Comparison of ENCODE assay signal across 29 cellular contexts in the genomic region with DNA sequence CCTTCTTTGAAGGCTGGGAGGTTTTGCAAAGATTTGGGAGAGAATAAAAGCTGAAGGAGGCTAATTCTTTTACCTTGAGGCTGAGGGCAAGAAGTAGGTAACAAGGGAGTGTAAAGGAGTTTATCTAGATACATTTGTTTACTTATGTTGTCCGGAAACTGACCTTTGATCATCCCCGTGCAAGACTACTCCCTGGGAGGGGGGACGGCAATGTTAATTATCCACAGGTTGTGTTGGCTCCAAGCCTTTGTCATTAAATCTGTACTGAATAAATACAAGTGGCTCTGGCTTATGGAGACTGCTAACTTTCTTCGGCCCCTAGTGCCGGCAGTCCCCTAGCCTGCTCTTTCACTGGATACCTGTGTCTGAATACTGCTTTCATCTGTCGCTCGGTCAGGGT.
DNase-seq lines count a peak whose midpoint lies in the region; ATAC-seq, FAIRE-seq and TF ChIP-seq lines count a peak whose summit lies in the region.
"Had no signal": no experiment of that assay in that cellular context is flagged by ENCODE, and none has a peak within 500 bp of the region (broad histone marks: within the 10 kb centered on the region; RNA-seq: fewer than 3 reads in every experiment).

No MANE protein-coding gene starts in this region.

- H3K27ac Mint-ChIP-seq in Caco-2 (ENCODE audit: unreplicated experiment), result peak overlapping the region; percentile 25
- H3K27ac Mint-ChIP-seq in progenitor cell of endocrine pancreas, result peak overlapping the region; percentile 42
- H3K27ac Mint-ChIP-seq: CD4-positive, CD25-positive, alpha-beta regulatory T cell; H9 had no signal

- WGBS in HepG2 (ENCODE audit: low lambda C conversion rate), result 32% methylated on average over 7 of the region's 7 CpGs

- H3K9ac ChIP-seq in Karpas-422 (ENCODE audit: low read length) (no peak overlapping the region), HepG2 (ENCODE audit: insufficient read depth, low read depth, low read length) (no peak overlapping the region)
- H3K9ac ChIP-seq: BLaER1, GM23248 had no signal

- H3K36me3 ChIP-seq in Caco-2 (ENCODE audit: control insufficient read depth, insufficient read depth, low read length) (no peaks in the 10 kb centered on the region; the same call in 1 of the 2 replicates), Karpas-422 (ENCODE audit: insufficient read depth, low read length) (peaks cover 4% of the 10 kb centered on the region; the same call in 1 of the 2 replicates), HepG2 (replicated peaks in 1 of 2; ENCODE audit: control insufficient read depth in 1 of 2, insufficient read depth in 2 of 2, low read length in 2 of 2) (no peaks in the 10 kb centered on the region)
- H3K36me3 ChIP-seq: BLaER1, SJCRH30 had no signal

- H3K9me2 ChIP-seq in Karpas-422 (replicated peaks; ENCODE audit: insufficient read depth, low read length), result no peaks in the 10 kb centered on the region

- POLR2A ChIA-PET in Caco-2 (lab: Charles Lee) (no interaction called here), HepG2 (lab: Yijun Ruan, JAX) (no interaction called here)

- TF ChIP-seq EP300 in HepG2 (IDR thresholded peaks at IDR 0.05; ENCODE audit: low read depth in 2 of 2, low read length in 2 of 2), result no peak
- no peak for TF ChIP-seq EP300 in HepG2 (CRISPR knock-in tag; IDR thresholded peaks at IDR 0.05; ENCODE audit: borderline replicate concordance)

- TF ChIP-seq CTCF in Caco-2 (IDR thresholded peaks at IDR 0.05; ENCODE audit: insufficient read depth in 1 of 2, low read depth in 1 of 2, low read length in 1 of 2, severe bottlenecking in 1 of 2, unreplicated experiment in 1 of 2) (no peak), HepG2 (CRISPR knock-in tag; IDR thresholded peaks at IDR 0.05) (no peak), progenitor cell of endocrine pancreas (IDR thresholded peaks at IDR 0.05; ENCODE audit: unreplicated experiment) (no peak)

- TF ChIP-seq RAD21 in HepG2 (CRISPR knock-in tag; IDR thresholded peaks at IDR 0.05), result no peak

- CTCF ChIA-PET in Caco-2 (lab: Charles Lee), result no interaction called here
- CTCF ChIA-PET in HepG2 (lab: Yijun Ruan, JAX; ENCODE audit: low intra/inter-chr PET ratio, low total read pairs), result no interaction called here

- H3K4me3 Mint-ChIP-seq in Caco-2 (ENCODE audit: unreplicated experiment) (peak overlapping the region; percentile 5), progenitor cell of endocrine pancreas (ENCODE audit: low read depth) (no peak overlapping the region)
- H3K4me3 Mint-ChIP-seq: CD4-positive, CD25-positive, alpha-beta regulatory T cell; H9 had no signal

- FAIRE-seq in HepG2 (lab: Jason Lieb, UNC), result no peak
- FAIRE-seq: GM12891, HTR-8/SVneo had no signal

- TF ChIP-seq POLR2A in HepG2 (IDR thresholded peaks at IDR 0.05; ENCODE audit: insufficient read depth in 1 of 2, low read depth in 2 of 2, low read length in 2 of 2), result no peak

- BruUV-seq in Caco-2 (replicated peaks; lab: Mats Ljungman, UMichigan), result no TSS peak
- no TSS peak for BruUV-seq in HepG2 (replicated peaks; lab: Mats Ljungman, UMichigan)

- peak; percentile 53; the same call in 2 of the 3 replicates for ATAC-seq in HepG2
- ATAC-seq: Right ventricle myocardium inferior, SK-N-SH treated with all-trans-retinoic acid at 6 μM for 48 hours had no signal

- H3K9me3 ChIP-seq in Caco-2 (peaks cover 14% of the 10 kb centered on the region), Karpas-422 (ENCODE audit: low read length) (no peaks in the 10 kb centered on the region), HepG2 (ENCODE audit: low read length) (peaks cover 22% of the 10 kb centered on the region)
- H3K9me3 ChIP-seq: BLaER1 had no signal

- H2AFZ ChIP-seq in Karpas-422 (ENCODE audit: low read length), result 0 out of 2 replicates have a peak overlapping the region, but pooled peaks have one; percentile 33
- H2AFZ ChIP-seq in HepG2 (ENCODE audit: low read length), result no peak overlapping the region
- H2AFZ ChIP-seq: GM23248, PC-9 had no signal

- H3K36me3 Mint-ChIP-seq in Caco-2 (ENCODE audit: insufficient read depth, unreplicated experiment) (no peaks in the 10 kb centered on the region), progenitor cell of endocrine pancreas (ENCODE audit: insufficient read depth) (peaks cover 14% of the 10 kb centered on the region)
- H3K36me3 Mint-ChIP-seq: CD4-positive, CD25-positive, alpha-beta regulatory T cell had no signal

- H3K9me3 Mint-ChIP-seq in Caco-2 (ENCODE audit: unreplicated experiment) (peaks cover 48% of the 10 kb centered on the region), progenitor cell of endocrine pancreas (ENCODE audit: low read depth) (peaks cover 19% of the 10 kb centered on the region)
- H3K9me3 Mint-ChIP-seq: H9 had no signal

- no peak overlapping the region for H3K4me3 ChIP-seq in Caco-2 (ENCODE audit: low read depth, low read length)
- no peak overlapping the region for H3K4me3 ChIP-seq in Karpas-422 (ENCODE audit: low read length)
- H3K4me3 ChIP-seq in HepG2 (replicated peaks in 1 of 3; ENCODE audit: insufficient read depth in 1 of 3, low read depth in 2 of 3, low read length in 3 of 3), result no peak overlapping the region
- H3K4me3 ChIP-seq: BLaER1, GM23248, PC-9, SJCRH30 had no signal

- H3K79me2 ChIP-seq in Karpas-422 (ENCODE audit: low read length) (no peaks in the 10 kb centered on the region), HepG2 (ENCODE audit: insufficient read depth, low read length) (no peaks in the 10 kb centered on the region)

- H3K4me1 ChIP-seq in Caco-2, result peaks cover 19% of the 10 kb centered on the region
- peaks cover 4% of the 10 kb centered on the region; the same call in 1 of the 2 replicates for H3K4me1 ChIP-seq in Karpas-422 (ENCODE audit: low read length)
- no peaks in the 10 kb centered on the region for H3K4me1 ChIP-seq in HepG2 (ENCODE audit: insufficient read depth, low read length)
- H3K4me1 ChIP-seq: BLaER1 had no signal

- H3K27me3 ChIP-seq in Caco-2 (replicated peaks; ENCODE audit: control insufficient read depth, insufficient read depth, low read length), result no peaks in the 10 kb centered on the region
- no peaks in the 10 kb centered on the region for H3K27me3 ChIP-seq in Karpas-422 (ENCODE audit: low read length)
- no peaks in the 10 kb centered on the region for H3K27me3 ChIP-seq in HepG2 (ENCODE audit: control insufficient read depth in 1 of 2, insufficient read depth in 2 of 2, low read length in 2 of 2)
- H3K27me3 ChIP-seq: BLaER1, SJCRH30 had no signal

- H3K27ac ChIP-seq in Karpas-422 (ENCODE audit: low read length) (no peak overlapping the region), HepG2 (ENCODE audit: extremely low read length, insufficient read depth, low read length) (no peak overlapping the region)
- H3K27ac ChIP-seq: BLaER1, GM23248, PC-9, SJCRH30 had no signal

- intact Hi-C loops in Caco-2 (cut with micrococcal nuclease; ENCODE audit: unreplicated experiment), result no loop called here
- intact Hi-C loops in HepG2 (cut with micrococcal nuclease; ENCODE audit: unreplicated experiment), result no loop called here

- H3K27me3 Mint-ChIP-seq in Caco-2 (ENCODE audit: insufficient read depth, unreplicated experiment) (no peaks in the 10 kb centered on the region), progenitor cell of endocrine pancreas (no peaks in the 10 kb centered on the region)
- H3K27me3 Mint-ChIP-seq: CD4-positive, CD25-positive, alpha-beta regulatory T cell had no signal

- H4K20me1 ChIP-seq in Karpas-422 (ENCODE audit: insufficient read depth, low read depth, low read length) (no peaks in the 10 kb centered on the region), HepG2 (ENCODE audit: insufficient read depth, low read length) (no peaks in the 10 kb centered on the region)
- H4K20me1 ChIP-seq: BLaER1 had no signal

- in situ Hi-C loops in HepG2 (cut with HindIII; ENCODE audit: extremely low pct_ligation_motif_present, low pct_unique_long_range_greater_than_20kb), result no loop called here

- H3K4me1 Mint-ChIP-seq in Caco-2 (ENCODE audit: low read depth, unreplicated experiment), result peaks cover 7% of the 10 kb centered on the region
- peaks cover 3% of the 10 kb centered on the region for H3K4me1 Mint-ChIP-seq in progenitor cell of endocrine pancreas (ENCODE audit: low read depth)
- H3K4me1 Mint-ChIP-seq: CD4-positive, CD25-positive, alpha-beta regulatory T cell; H9 had no signal

- peak; percentile 76 to 83 for DNase-seq in Caco-2
- DNase-seq in Karpas-422, result no peak
- peak; percentile 59 for DNase-seq in HepG2 (ENCODE audit: low spot score)
- DNase-seq in progenitor cell of endocrine pancreas (ENCODE audit: low spot score, unreplicated experiment), result no peak
- no peak for DNase-seq in SW480 (ENCODE audit: low spot score)
- DNase-seq in HK-2 (ENCODE audit: unreplicated experiment), result no peak
- no peak for DNase-seq in DMS153 treated with DMSO at 0.1 percent for 48 hours (lab: John Stamatoyannopoulos, UW; ENCODE audit: unreplicated experiment)
- DNase-seq: CD4-positive, CD25-positive, alpha-beta regulatory T cell; DMS79 treated with DMSO at 0.1 percent for 48 hours; GF-D8; GM23248; H9; IMR-90; KG1; NCI-H1048; NCI-H1417; NCI-H1694; NCI-H2029 treated with DMSO at 0.1 percent for 48 hours; NCI-H446 treated with DMSO at 0.1 percent for 48 hours; NCI-H526; NCI-H82; NK-92 treated with Interleukin-12 subunit alpha and Interleukin-12 subunit beta, amount 100 ng/mL, for 24 hours; PC-9; SJCRH30 had no signal

- H3K4me2 ChIP-seq in Karpas-422 (ENCODE audit: low read depth, low read length, poor library complexity, severe bottlenecking) (no peak overlapping the region), HepG2 (ENCODE audit: low read depth, low read length) (no peak overlapping the region)
- H3K4me2 ChIP-seq: BLaER1, PC-9 had no signal

TF ChIP-seq in HepG2, 621 proteins besides CTCF, POLR2A, EP300 and RAD21 (continues in another document):
- TF ChIP-seq ZNF773 (CRISPR knock-in tag; IDR thresholded peaks at IDR 0.05; ENCODE audit: borderline replicate concordance) (no peak), ZMYM4 (CRISPR knock-in tag; IDR thresholded peaks at IDR 0.05) (0 out of 2 replicates have a peak, but pooled peaks have one; percentile 31), SP2 (CRISPR knock-in tag; IDR thresholded peaks at IDR 0.05) (no peak), HNF4A (CRISPR knock-in tag; IDR thresholded peaks at IDR 0.05) (0 out of 2 replicates have a peak, but pooled peaks have one; percentile 23), RARG (CRISPR knock-in tag; IDR thresholded peaks at IDR 0.05; ENCODE audit: low read depth) (no peak)
- TF ChIP-seq, protein P1, sequence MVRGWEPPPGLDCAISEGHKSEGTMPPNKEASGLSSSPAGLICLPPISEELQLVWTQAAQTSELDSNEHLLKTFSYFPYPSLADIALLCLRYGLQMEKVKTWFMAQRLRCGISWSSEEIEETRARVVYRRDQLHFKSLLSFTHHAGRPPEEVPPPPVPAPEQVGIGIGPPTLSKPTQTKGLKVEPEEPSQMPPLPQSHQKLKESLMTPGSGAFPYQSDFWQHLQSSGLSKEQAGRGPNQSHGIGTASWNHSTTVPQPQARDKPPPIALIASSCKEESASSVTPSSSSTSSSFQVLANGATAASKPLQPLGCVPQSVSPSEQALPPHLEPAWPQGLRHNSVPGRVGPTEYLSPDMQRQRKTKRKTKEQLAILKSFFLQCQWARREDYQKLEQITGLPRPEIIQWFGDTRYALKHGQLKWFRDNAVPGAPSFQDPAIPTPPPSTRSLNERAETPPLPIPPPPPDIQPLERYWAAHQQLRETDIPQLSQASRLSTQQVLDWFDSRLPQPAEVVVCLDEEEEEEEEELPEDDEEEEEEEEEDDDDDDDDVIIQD (CRISPR knock-in tag; IDR thresholded peaks at IDR 0.05; ENCODE audit: low read depth), result peak; percentile 25; the same call in 1 of the 2 replicates

Comparison
In these comparisons a context has a peak if more than half of its experiments do, and no peak if none do; other contexts are left out.
1. DNase-seq: peak in Caco-2 (2 of 2) and HepG2 (single experiment); none in Karpas-422 (single experiment), progenitor cell of endocrine pancreas (single experiment), SW480 (single experiment), HK-2 (single experiment) and DMS153 treated with DMSO at 0.1 percent for 48 hours (single experiment).